In genomic region chr1:53946252-53947171, GRCh38 we compare ENCODE assay signal across 8 cellular contexts. TPM values are rescaled to one million over a fixed set of nuclear protein-coding genes. Genes with fewer than 3 reads are reported as not detected.
DNase-seq lines count a peak whose midpoint lies in the region; ATAC-seq and TF ChIP-seq lines count a peak whose summit lies in the region.

TSS of gene LRRC42 (plus strand) at chr1:53946350. CDS start at chr1:53952000, 5,650 bp downstream.

- peaks cover 19% of the 10 kb centered on the region for H3K36me3 Mint-ChIP-seq in activated CD4-positive, alpha-beta T cell treated with anti-CD3 and anti-CD28 coated beads for 36 hours (ENCODE audit: low read depth)
- peaks cover 27% of the 10 kb centered on the region for H3K36me3 Mint-ChIP-seq in activated CD8-positive, alpha-beta T cell treated with anti-CD3 and anti-CD28 coated beads for 36 hours (ENCODE audit: low read depth)

- peak within 1 kb of the TSS; percentile 90 for H3K27ac ChIP-seq in HUES48 (ENCODE audit: low read depth, low read length)

- no peaks in the 10 kb centered on the region for H3K9me3 ChIP-seq in HUES48 (ENCODE audit: control insufficient read depth, insufficient read depth, low read length)

- no peak for TF ChIP-seq CTCF in activated CD8-positive, alpha-beta T cell treated with anti-CD3 and anti-CD28 coated beads for 36 hours (IDR thresholded peaks at IDR 0.05)

- no peaks in the 10 kb centered on the region for H3K27me3 ChIP-seq in HUES48 (ENCODE audit: control insufficient read depth, insufficient read depth, low read length)

- peak; percentile 84 for DNase-seq in activated CD4-positive, alpha-beta T cell treated with anti-CD3 and anti-CD28 coated beads for 36 hours
- no peak for DNase-seq in activated CD4-positive, alpha-beta T cell treated with anti-CD3 and anti-CD28 coated beads, Interleukin-2, amount 50 U/mL, for 48 hours
- DNase-seq in activated CD8-positive, alpha-beta T cell treated with anti-CD3 and anti-CD28 coated beads for 36 hours = peak; percentile 72
- DNase-seq in cardiac septum (ENCODE audit: low spot score) (no peak), pulmonary artery endothelial cell (ENCODE audit: low read depth, low spot score) (no peak), inferior parietal cortex (ENCODE audit: extremely low spot score) (no peak)

- intact Hi-C loops in activated CD4-positive, alpha-beta T cell treated with anti-CD3 and anti-CD28 coated beads for 36 hours (cut with DNase I, micrococcal nuclease) = loop anchor here (1.0 to 5.0 kb wide), 10 partner anchors 56 to 1579 kb away; partner anchors contain the start of genes TCEANC2 (in 2 of the 2), TMEM59 (in 2 of the 2), CC2D1B (in 1 of the 2) and CZIB (in 1 of the 2)
- intact Hi-C loops in activated CD8-positive, alpha-beta T cell treated with anti-CD3 and anti-CD28 coated beads for 36 hours (cut with micrococcal nuclease) = no loop called here
- intact Hi-C loops in cardiac septum (cut with DNase I) = loop anchor here (5.0 kb wide), 1 partner anchor 106 kb away; the partner anchor contains the start of genes TCEANC2 and TMEM59

- H3K36me3 ChIP-seq in HUES48 (ENCODE audit: control insufficient read depth, insufficient read depth, low read length) = peaks cover 7% of the 10 kb centered on the region

- POLR2A ChIA-PET in activated CD4-positive, alpha-beta T cell treated with anti-CD3 and anti-CD28 coated beads for 36 hours (lab: Charles Lee) = interaction anchor here (0.6 to 2.3 kb wide), 7 partner anchors 10 to 168 kb away, joined by 3 to 16 read pairs (median 3); partner anchors contain the start of genes TMEM59 and YIPF1
- POLR2A ChIA-PET in activated CD8-positive, alpha-beta T cell treated with anti-CD3 and anti-CD28 coated beads for 36 hours (lab: Charles Lee) = interaction anchor here (1.1 to 2.6 kb wide), 5 partner anchors 57 to 109 kb away, joined by 3 to 16 read pairs (median 7); partner anchors contain the start of genes NDC1 and YIPF1

- peaks cover 50% of the 10 kb centered on the region for H3K4me1 Mint-ChIP-seq in activated CD4-positive, alpha-beta T cell treated with anti-CD3 and anti-CD28 coated beads for 36 hours
- H3K4me1 Mint-ChIP-seq in activated CD8-positive, alpha-beta T cell treated with anti-CD3 and anti-CD28 coated beads for 36 hours (ENCODE audit: low read depth) = peaks cover 53% of the 10 kb centered on the region

- H3K4me3 ChIP-seq in HUES48 (ENCODE audit: low read depth, low read length) = peak within 1 kb of the TSS; percentile 87

- ATAC-seq in activated CD4-positive, alpha-beta T cell treated with anti-CD3 and anti-CD28 coated beads for 36 hours = peak; percentile 72
- ATAC-seq in GM21526 (IDR thresholded peaks at IDR 0.05; ENCODE audit: low FRiP score, unreplicated experiment) = peak; percentile 55
- ATAC-seq in activated CD8-positive, alpha-beta T cell treated with anti-CD3 and anti-CD28 coated beads for 36 hours = peak; percentile 74

- H3K9me3 Mint-ChIP-seq in activated CD4-positive, alpha-beta T cell treated with anti-CD3 and anti-CD28 coated beads for 36 hours (ENCODE audit: low read depth) = no peaks in the 10 kb centered on the region
- no peaks in the 10 kb centered on the region for H3K9me3 Mint-ChIP-seq in activated CD8-positive, alpha-beta T cell treated with anti-CD3 and anti-CD28 coated beads for 36 hours

- H3K27me3 Mint-ChIP-seq in activated CD4-positive, alpha-beta T cell treated with anti-CD3 and anti-CD28 coated beads for 36 hours = no peaks in the 10 kb centered on the region
- H3K27me3 Mint-ChIP-seq in activated CD8-positive, alpha-beta T cell treated with anti-CD3 and anti-CD28 coated beads for 36 hours = no peaks in the 10 kb centered on the region

- peak within 1 kb of the TSS; percentile 95 for H3K4me3 Mint-ChIP-seq in activated CD4-positive, alpha-beta T cell treated with anti-CD3 and anti-CD28 coated beads for 36 hours
- peak within 1 kb of the TSS; percentile 93 for H3K4me3 Mint-ChIP-seq in activated CD8-positive, alpha-beta T cell treated with anti-CD3 and anti-CD28 coated beads for 36 hours

- peak within 1 kb of the TSS; percentile 89 for H3K27ac Mint-ChIP-seq in activated CD4-positive, alpha-beta T cell treated with anti-CD3 and anti-CD28 coated beads for 36 hours
- H3K27ac Mint-ChIP-seq in activated CD8-positive, alpha-beta T cell treated with anti-CD3 and anti-CD28 coated beads for 36 hours = peak within 1 kb of the TSS; percentile 88

- peak within 1 kb of the TSS; percentile 53 for H3K9ac ChIP-seq in HUES48 (ENCODE audit: low read depth, low read length)

- CTCF ChIA-PET in activated CD4-positive, alpha-beta T cell treated with anti-CD3 and anti-CD28 coated beads for 36 hours (lab: Charles Lee) = interaction anchor here (1.3 to 9.7 kb wide), 6 partner anchors 13 to 85 kb away, joined by 4 to 93 read pairs (median 6); no protein-coding TSS in a partner anchor
- CTCF ChIA-PET in activated CD8-positive, alpha-beta T cell treated with anti-CD3 and anti-CD28 coated beads for 36 hours (lab: Charles Lee) = interaction anchor here (1.0 to 12.2 kb wide), 14 partner anchors 12 to 118 kb away, joined by 3 to 146 read pairs (median 4); partner anchors contain the start of gene YIPF1

- peaks cover 26% of the 10 kb centered on the region for H3K4me1 ChIP-seq in HUES48 (ENCODE audit: control insufficient read depth, insufficient read depth, low read length)

RNA-seq across cellular contexts. Expression of gene LRRC42, which starts in this region (rescaled TPM):
- 10 to 100 TPM; 25.4 to 31.3 TPM for total RNA-seq in activated CD4-positive, alpha-beta T cell treated with anti-CD3 and anti-CD28 coated beads for 36 hours
- 10 to 100 TPM; 26.7 to 29.6 TPM for total RNA-seq in activated CD8-positive, alpha-beta T cell treated with anti-CD3 and anti-CD28 coated beads for 36 hours
- 19.1 TPM for total RNA-seq in cardiac septum
- 23.4 and 25.3 TPM in 2 replicates for total RNA-seq in pulmonary artery endothelial cell

Comparison
In these comparisons a context has a peak if more than half of its experiments do, and no peak if none do; other contexts are left out.
1. DNase-seq: peak in activated CD4-positive, alpha-beta T cell treated with anti-CD3 and anti-CD28 coated beads for 36 hours (single experiment) and activated CD8-positive, alpha-beta T cell treated with anti-CD3 and anti-CD28 coated beads for 36 hours (single experiment); none in activated CD4-positive, alpha-beta T cell treated with anti-CD3 and anti-CD28 coated beads, Interleukin-2, amount 50 U/mL, for 48 hours (0 of 2), cardiac septum (single experiment), pulmonary artery endothelial cell (single experiment) and inferior parietal cortex (single experiment).
2. Peak in every context shown above with its lines, with median percentiles within 50 percentile points of each other: ATAC-seq.